ENCODE assay signal across 33 cellular contexts in the genomic region with DNA sequence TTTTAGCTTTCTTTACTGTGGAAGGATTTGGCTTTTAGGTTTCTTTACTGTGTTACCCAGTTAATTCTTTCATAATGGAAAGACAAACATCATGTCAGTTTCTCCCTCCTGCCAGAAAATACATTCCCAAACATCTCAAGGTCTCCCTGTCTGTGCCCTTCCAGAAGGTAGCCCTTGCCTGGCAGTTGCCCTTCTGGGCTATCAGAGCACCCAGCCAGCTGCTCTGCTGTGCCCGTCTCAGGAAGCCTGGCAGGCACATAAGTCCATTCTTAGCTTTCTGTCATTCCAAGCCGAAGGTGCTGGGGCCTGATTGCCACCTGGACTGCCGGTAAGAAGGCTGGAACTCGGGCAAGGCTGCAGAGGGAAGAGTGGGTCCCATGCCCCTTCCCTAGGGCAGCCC.
"Had no signal": no experiment of that assay in that cellular context is flagged by ENCODE, and none has a peak within 500 bp of the region (broad histone marks: within the 10 kb centered on the region; RNA-seq: fewer than 3 reads in every experiment).

No MANE protein-coding gene starts in this region.

- H3K27me3 ChIP-seq: adrenal gland, Peyer's patch had no signal

- H3K9me3 ChIP-seq: adrenal gland, Peyer's patch had no signal

- H3K4me3 ChIP-seq: adrenal gland, Peyer's patch had no signal

- H3K36me3 ChIP-seq: adrenal gland, Peyer's patch, WERI-Rb-1 had no signal

- ATAC-seq: activated naive CD4-positive, alpha-beta T cell treated with anti-CD3 and anti-CD28 coated beads, Interleukin-2, amount 50 U/mL, for 72 hours; activated T-cell treated with anti-CD3 and anti-CD28 coated beads, Interleukin-2, amount 50 U/mL, for 4 hours; PC-3 had no signal

- DNase-seq: activated CD4-positive, alpha-beta memory T cell treated with anti-CD3 and anti-CD28 coated beads for 36 hours; activated CD4-positive, alpha-beta T cell treated with anti-CD3 and anti-CD28 coated beads, Interleukin-2, amount 50 U/mL, for 1 hour; activated CD4-positive, CD25-positive, alpha-beta regulatory T cell; activated CD8-positive, alpha-beta memory T cell treated with anti-CD3 and anti-CD28 coated beads, Interleukin-2, amount 50 U/mL, for 4 hours; activated gamma-delta T cell treated with Interleukin-2 at 50 U/mL for 16 hours; activated naive CD4-positive, alpha-beta T cell treated with anti-CD3 and anti-CD28 coated beads for 36 hours; activated T-cell treated with anti-CD3 and anti-CD28 coated beads for 4 hours; activated T-cell treated with anti-CD3 and anti-CD28 coated beads, Interleukin-2, amount 50 U/mL, for 4 hours; central memory CD4-positive, alpha-beta T cell; MM.1S; NCI-H1092 treated with DMSO at 0.1 percent for 48 hours; NCI-H1417; NCI-H146; NCI-H187; NCI-H2029 treated with DMSO at 0.1 percent for 48 hours; NCI-H2107; NCI-H2171; NCI-H510A; NCI-H526; NCI-H748 treated with DMSO at 0.1 percent for 48 hours; NK-92 treated with Interleukin-12 subunit alpha and Interleukin-12 subunit beta, amount 100 ng/mL, for 24 hours; PC-3; Peyer's patch; RPMI8226; SW 1271; T-helper 1 cell; T1000; WERI-Rb-1 had no signal

- H3K4me1 ChIP-seq: adrenal gland, Peyer's patch had no signal

- FAIRE-seq: astrocyte, bronchial epithelial cell had no signal

- H3K27ac ChIP-seq: adrenal gland, KMS-11, Peyer's patch, WERI-Rb-1 had no signal
